Comparison of ENCODE assay signal across 1 cellular context in the genomic region with DNA sequence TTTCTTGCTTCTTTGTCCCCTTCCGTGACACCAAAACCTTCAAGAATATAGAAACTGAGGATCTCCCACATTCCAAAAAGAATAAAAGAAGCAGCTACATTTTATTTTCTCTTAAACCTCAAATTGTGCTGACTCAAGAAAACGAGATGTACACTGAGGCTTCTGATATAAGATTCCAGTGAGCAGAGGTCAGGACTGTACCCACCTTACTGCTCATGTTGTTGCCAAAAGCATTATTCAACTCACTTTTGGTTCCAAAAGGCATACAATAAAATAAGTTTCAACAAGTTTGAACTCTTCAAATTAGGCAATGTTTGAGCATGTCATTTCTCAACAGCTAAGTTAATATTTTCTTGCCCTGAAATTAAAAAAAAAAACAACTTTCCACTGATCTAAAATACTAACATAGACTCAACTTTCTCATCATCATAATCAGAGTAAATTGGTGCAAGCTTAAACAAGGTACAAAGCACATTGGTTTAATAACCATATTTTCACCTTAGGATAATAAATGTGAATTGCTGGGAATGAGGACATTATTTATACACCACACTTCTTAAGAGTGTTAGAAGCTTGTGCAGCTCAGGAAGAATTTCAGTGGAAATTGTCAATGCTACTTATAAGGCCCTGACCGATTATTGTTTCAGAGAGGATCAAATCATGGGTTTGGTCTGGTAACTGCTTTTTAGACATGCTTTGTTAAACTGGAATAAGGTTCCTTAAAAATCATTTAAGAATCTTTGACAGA.
TF ChIP-seq lines count a peak whose summit lies in the region.

No MANE protein-coding gene starts in this region.

TF ChIP-seq in HCT116, 20 proteins besides CTCF, POLR2A, EP300 and RAD21 (continued from another document):
- TF ChIP-seq, protein P1, sequence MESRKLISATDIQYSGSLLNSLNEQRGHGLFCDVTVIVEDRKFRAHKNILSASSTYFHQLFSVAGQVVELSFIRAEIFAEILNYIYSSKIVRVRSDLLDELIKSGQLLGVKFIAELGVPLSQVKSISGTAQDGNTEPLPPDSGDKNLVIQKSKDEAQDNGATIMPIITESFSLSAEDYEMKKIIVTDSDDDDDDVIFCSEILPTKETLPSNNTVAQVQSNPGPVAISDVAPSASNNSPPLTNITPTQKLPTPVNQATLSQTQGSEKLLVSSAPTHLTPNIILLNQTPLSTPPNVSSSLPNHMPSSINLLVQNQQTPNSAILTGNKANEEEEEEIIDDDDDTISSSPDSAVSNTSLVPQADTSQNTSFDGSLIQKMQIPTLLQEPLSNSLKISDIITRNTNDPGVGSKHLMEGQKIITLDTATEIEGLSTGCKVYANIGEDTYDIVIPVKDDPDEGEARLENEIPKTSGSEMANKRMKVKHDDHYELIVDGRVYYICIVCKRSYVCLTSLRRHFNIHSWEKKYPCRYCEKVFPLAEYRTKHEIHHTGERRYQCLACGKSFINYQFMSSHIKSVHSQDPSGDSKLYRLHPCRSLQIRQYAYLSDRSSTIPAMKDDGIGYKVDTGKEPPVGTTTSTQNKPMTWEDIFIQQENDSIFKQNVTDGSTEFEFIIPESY (IDR thresholded peaks at IDR 0.05; ENCODE audit: extremely low read depth, insufficient replicate concordance, low read length) = no peak
- no peak for TF ChIP-seq POLR2AphosphoS5 (IDR thresholded peaks at IDR 0.05; ENCODE audit: low read depth, low read length)
- no peak for TF ChIP-seq ZNF274 (IDR thresholded peaks at IDR 0.05; ENCODE audit: low read depth, low read length)
- TF ChIP-seq ZFX (IDR thresholded peaks at IDR 0.05) = no peak
- TF ChIP-seq, protein P2, sequence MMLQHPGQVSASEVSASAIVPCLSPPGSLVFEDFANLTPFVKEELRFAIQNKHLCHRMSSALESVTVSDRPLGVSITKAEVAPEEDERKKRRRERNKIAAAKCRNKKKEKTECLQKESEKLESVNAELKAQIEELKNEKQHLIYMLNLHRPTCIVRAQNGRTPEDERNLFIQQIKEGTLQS (IDR thresholded peaks at IDR 0.05) = no peak
- TF ChIP-seq, protein P3, sequence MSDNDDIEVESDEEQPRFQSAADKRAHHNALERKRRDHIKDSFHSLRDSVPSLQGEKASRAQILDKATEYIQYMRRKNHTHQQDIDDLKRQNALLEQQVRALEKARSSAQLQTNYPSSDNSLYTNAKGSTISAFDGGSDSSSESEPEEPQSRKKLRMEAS (IDR thresholded peaks at IDR 0.05) = no peak
- TF ChIP-seq YY1 (IDR thresholded peaks at IDR 0.05; ENCODE audit: extremely low read depth, insufficient replicate concordance, low read depth, low read length) = no peak
- TF ChIP-seq SRF (IDR thresholded peaks at IDR 0.05; ENCODE audit: low read depth) = no peak
- no peak for TF ChIP-seq EZH2phosphoT487 (IDR thresholded peaks at IDR 0.05; ENCODE audit: borderline replicate concordance)
- no peak for TF ChIP-seq ELF1 (IDR thresholded peaks at IDR 0.05; ENCODE audit: borderline replicate concordance, low read depth)
- no peak for TF ChIP-seq EGR1 (IDR thresholded peaks at IDR 0.05; ENCODE audit: low read depth)
